16 cellular contexts compared by ENCODE assay signal in genomic region chr3:167866321-167866720, GRCh38.
A peak's percentile ranks its signal among the peaks of the same experiment; 100 is the strongest.
DNase-seq lines count a peak whose midpoint lies in the region; ATAC-seq, FAIRE-seq and TF ChIP-seq lines count a peak whose summit lies in the region.
"Had no signal": no experiment of that assay in that cellular context is flagged by ENCODE, and none has a peak within 500 bp of the region (broad histone marks: within the 10 kb centered on the region; RNA-seq: fewer than 3 reads in every experiment).

No MANE protein-coding gene starts in this region.

- no peaks in the 10 kb centered on the region for H3K27me3 Mint-ChIP-seq in activated CD4-positive, alpha-beta memory T cell treated with anti-CD3 and anti-CD28 coated beads for 36 hours

- H3K27ac Mint-ChIP-seq in activated CD4-positive, alpha-beta memory T cell treated with anti-CD3 and anti-CD28 coated beads for 36 hours: no peak overlapping the region

- no peaks in the 10 kb centered on the region for H3K4me1 Mint-ChIP-seq in activated CD4-positive, alpha-beta memory T cell treated with anti-CD3 and anti-CD28 coated beads for 36 hours (ENCODE audit: low read depth)

- no peak for FAIRE-seq in A549 (lab: Jason Lieb, UNC)

- TF ChIP-seq POLR2A in A549 (IDR thresholded peaks at IDR 0.05; ENCODE audit: low read length): no peak

- POLR2A ChIA-PET in A549 (lab: Yijun Ruan, JAX): no interaction called here
- POLR2A ChIA-PET in activated CD4-positive, alpha-beta memory T cell treated with anti-CD3 and anti-CD28 coated beads for 36 hours (lab: Charles Lee): no interaction called here

- intact Hi-C loops in activated CD4-positive, alpha-beta memory T cell treated with anti-CD3 and anti-CD28 coated beads for 36 hours (cut with micrococcal nuclease): no loop called here

- TF ChIP-seq RAD21 in A549 (conservative IDR thresholded peaks at IDR 0.05 in 1 of 2, IDR thresholded peaks at IDR 0.05 in 1 of 2): no peak

- H3K4me3 ChIP-seq in A549: no peak overlapping the region
- H3K4me3 ChIP-seq: BLaER1 had no signal

- 39% methylated on average over 1 of the region's 1 CpG for WGBS in A549 (ENCODE audit: missing lambda C conversion rate)

- H3K9me3 Mint-ChIP-seq in activated CD4-positive, alpha-beta memory T cell treated with anti-CD3 and anti-CD28 coated beads for 36 hours: no peaks in the 10 kb centered on the region

- H3K4me1 ChIP-seq in A549: peaks cover 26% of the 10 kb centered on the region
- H3K4me1 ChIP-seq: BLaER1 had no signal

- no peak for TF ChIP-seq EP300 in A549 (IDR thresholded peaks at IDR 0.05)

- DNase-seq in A549 (ENCODE audit: low read depth in 1 of 2, low spot score in 1 of 2): no peak
- DNase-seq in AML-193 (lab: John Stamatoyannopoulos, UW): peak; percentile 93 to 95
- peak; percentile 84 for DNase-seq in MV-4-11 (lab: John Stamatoyannopoulos, UW)
- peak; percentile 17 for DNase-seq in amniotic epithelial cell (ENCODE audit: low read depth)
- DNase-seq in activated CD4-positive, alpha-beta memory T cell treated with anti-CD3 and anti-CD28 coated beads for 36 hours: no peak
- DNase-seq: KG1, NCI-H1417, NCI-H2029 treated with DMSO at 0.1 percent for 48 hours, NCI-H510A treated with DMSO at 0.1 percent for 48 hours, SK-N-SH, T-helper 2 cell had no signal

- no peak overlapping the region for H3K4me3 Mint-ChIP-seq in activated CD4-positive, alpha-beta memory T cell treated with anti-CD3 and anti-CD28 coated beads for 36 hours

- H3K36me3 Mint-ChIP-seq in activated CD4-positive, alpha-beta memory T cell treated with anti-CD3 and anti-CD28 coated beads for 36 hours: no peaks in the 10 kb centered on the region

- CTCF ChIA-PET in A549 (lab: Yijun Ruan, JAX): no interaction called here
- CTCF ChIA-PET in activated CD4-positive, alpha-beta memory T cell treated with anti-CD3 and anti-CD28 coated beads for 36 hours (lab: Charles Lee): no interaction called here

- no peaks in the 10 kb centered on the region for H3K9me3 ChIP-seq in A549
- H3K9me3 ChIP-seq: BLaER1, SK-N-SH had no signal

- TF ChIP-seq CTCF in A549 (IDR thresholded peaks at IDR 0.05): no peak

- H3K27ac ChIP-seq in A549: no peak overlapping the region
- H3K27ac ChIP-seq: BLaER1 had no signal

- ATAC-seq in A549: no peak; a peak in 1 of 6 replicates
- no peak for ATAC-seq in GM18907 (IDR thresholded peaks at IDR 0.05; ENCODE audit: unreplicated experiment)
- no peak for ATAC-seq in GM18909 (IDR thresholded peaks at IDR 0.05; ENCODE audit: poor library complexity, unreplicated experiment)
- no peak for ATAC-seq in GM19455 (IDR thresholded peaks at IDR 0.05; ENCODE audit: unreplicated experiment)
- ATAC-seq: PC-3 had no signal

- peak overlapping the region; percentile 39 for H3K4me2 ChIP-seq in A549
- H3K4me2 ChIP-seq: BLaER1, SK-N-SH had no signal

TF ChIP-seq in A549, 52 proteins besides CTCF, POLR2A, EP300 and RAD21:
- TF ChIP-seq CEBPB (IDR thresholded peaks at IDR 0.05) (peak in 1 of 2 experiments; percentile 23; a peak in 1 of 4 replicates), CHD4 (IDR thresholded peaks at IDR 0.05; ENCODE audit: borderline replicate concordance) (no peak)

Comparison
In these comparisons a context has a peak if more than half of its experiments do, and no peak if none do; other contexts are left out.
1. DNase-seq: peak in AML-193 (2 of 2), MV-4-11 (single experiment) and amniotic epithelial cell (single experiment); none in A549 (0 of 2) and activated CD4-positive, alpha-beta memory T cell treated with anti-CD3 and anti-CD28 coated beads for 36 hours (single experiment).